In genomic region chr12:55060470-55060869, GRCh38 we compare ENCODE assay signal across 9 cellular contexts. TPM values are rescaled to one million over a fixed set of nuclear protein-coding genes. Genes with fewer than 3 reads are reported as not detected.
DNase-seq lines count a peak whose midpoint lies in the region; ATAC-seq and TF ChIP-seq lines count a peak whose summit lies in the region.
"Had no signal": no experiment of that assay in that cellular context is flagged by ENCODE, and none has a peak within 500 bp of the region (broad histone marks: within the 10 kb centered on the region; RNA-seq: fewer than 3 reads in every experiment).

No MANE protein-coding gene starts in this region.

- H3K4me3 Mint-ChIP-seq in activated CD8-positive, alpha-beta T cell treated with anti-CD3 and anti-CD28 coated beads, Interleukin-2, amount 10 ng/mL, durations not matched to agents 7 days and 5 days = no peak overlapping the region

- ATAC-seq in GM19372 (IDR thresholded peaks at IDR 0.05; ENCODE audit: low read depth, unreplicated experiment) = peak; percentile 99
- ATAC-seq in HG03139 (IDR thresholded peaks at IDR 0.05; ENCODE audit: unreplicated experiment) = peak; percentile 99
- ATAC-seq in activated CD8-positive, alpha-beta T cell treated with anti-CD3 and anti-CD28 coated beads, Interleukin-2, amount 10 ng/mL, durations not matched to agents 7 days and 5 days = peak; percentile 30

- no peaks in the 10 kb centered on the region for H3K9me3 ChIP-seq in tibial nerve

- intact Hi-C loops in lower leg skin (cut with DNase I; ENCODE audit: low total_unique reads) = no loop called here

- no peak overlapping the region for H3K27ac ChIP-seq in tibial nerve

- H3K27me3 Mint-ChIP-seq in activated CD8-positive, alpha-beta T cell treated with anti-CD3 and anti-CD28 coated beads, Interleukin-2, amount 10 ng/mL, durations not matched to agents 7 days and 5 days (ENCODE audit: low read depth) = peaks cover 3% of the 10 kb centered on the region

- 55 to 75% methylated on average over 2 of the region's 2 CpGs for WGBS in tibial nerve, 2 donors
- 58 to 59% methylated on average over 2 of the region's 2 CpGs for WGBS in lower leg skin, 2 donors

- TF ChIP-seq POLR2A in tibial nerve (IDR thresholded peaks at IDR 0.05) (no peak), lower leg skin (IDR thresholded peaks at IDR 0.05) (no peak)

- H3K27ac Mint-ChIP-seq in activated CD8-positive, alpha-beta T cell treated with anti-CD3 and anti-CD28 coated beads, Interleukin-2, amount 10 ng/mL, durations not matched to agents 7 days and 5 days = no peak overlapping the region

- H3K4me3 ChIP-seq in tibial nerve = no peak overlapping the region
- H3K4me3 ChIP-seq in lower leg skin (ENCODE audit: low read depth, poor library complexity, severe bottlenecking) = no peak overlapping the region

- peak; percentile 13 for DNase-seq in ELR (ENCODE audit: low read depth)
- DNase-seq in activated CD8-positive, alpha-beta T cell treated with anti-CD3 and anti-CD28 coated beads, Interleukin-2, amount 10 ng/mL, durations not matched to agents 7 days and 5 days = no peak
- DNase-seq in NCI-H748 (lab: John Stamatoyannopoulos, UW; ENCODE audit: unreplicated experiment) = no peak
- DNase-seq in tibial nerve (ENCODE audit: low spot score in 2 of 2) = no peak
- no peak for DNase-seq in lower leg skin (ENCODE audit: low spot score in 2 of 2)
- no peak for DNase-seq in GF-D8 (lab: John Stamatoyannopoulos, UW)
- DNase-seq: GDM1 had no signal

- H3K4me1 ChIP-seq in tibial nerve = no peaks in the 10 kb centered on the region

- TF ChIP-seq CTCF in tibial nerve (IDR thresholded peaks at IDR 0.05) (no peak), lower leg skin (IDR thresholded peaks at IDR 0.05) (no peak)

- no peaks in the 10 kb centered on the region for H3K9me3 Mint-ChIP-seq in activated CD8-positive, alpha-beta T cell treated with anti-CD3 and anti-CD28 coated beads, Interleukin-2, amount 10 ng/mL, durations not matched to agents 7 days and 5 days (ENCODE audit: insufficient read depth)

- H3K4me1 Mint-ChIP-seq in activated CD8-positive, alpha-beta T cell treated with anti-CD3 and anti-CD28 coated beads, Interleukin-2, amount 10 ng/mL, durations not matched to agents 7 days and 5 days (ENCODE audit: low read depth) = peaks cover 5% of the 10 kb centered on the region

- H3K27me3 ChIP-seq in tibial nerve = no peaks in the 10 kb centered on the region

- CTCF ChIA-PET in activated CD8-positive, alpha-beta T cell treated with anti-CD3 and anti-CD28 coated beads, Interleukin-2, amount 10 ng/mL, durations not matched to agents 7 days and 5 days (lab: Charles Lee) = no interaction called here

- TF ChIP-seq EP300 in tibial nerve (IDR thresholded peaks at IDR 0.05) = no peak

- no peaks in the 10 kb centered on the region for H3K36me3 Mint-ChIP-seq in activated CD8-positive, alpha-beta T cell treated with anti-CD3 and anti-CD28 coated beads, Interleukin-2, amount 10 ng/mL, durations not matched to agents 7 days and 5 days (ENCODE audit: low read depth)

- POLR2A ChIA-PET in activated CD8-positive, alpha-beta T cell treated with anti-CD3 and anti-CD28 coated beads, Interleukin-2, amount 10 ng/mL, durations not matched to agents 7 days and 5 days (lab: Charles Lee) = no interaction called here

- H3K36me3 ChIP-seq in tibial nerve = no peaks in the 10 kb centered on the region

RNA-seq across cellular contexts. Expression of gene NEUROD4, which starts 40.7 kb away (rescaled TPM):
- not detected for total RNA-seq in activated CD8-positive, alpha-beta T cell treated with anti-CD3 and anti-CD28 coated beads, Interleukin-2, amount 10 ng/mL, durations not matched to agents 7 days and 5 days
- not detected for total RNA-seq in tibial nerve
- total RNA-seq in lower leg skin = not detected

Comparison
In these comparisons a context has a peak if more than half of its experiments do, and no peak if none do; other contexts are left out.
1. ATAC-seq: peak in every context shown above with its lines; median percentile 99 in GM19372; 99 in HG03139; 30 in activated CD8-positive, alpha-beta T cell treated with anti-CD3 and anti-CD28 coated beads, Interleukin-2, amount 10 ng/mL, durations not matched to agents 7 days and 5 days.